Comparison of ENCODE assay signal across 22 cellular contexts in genomic region chr20:51175724-51176123, GRCh38.
"Had no signal": no experiment of that assay in that cellular context is flagged by ENCODE, and none has a peak within 500 bp of the region (broad histone marks: within the 10 kb centered on the region; RNA-seq: fewer than 3 reads in every experiment).

No MANE protein-coding gene starts in this region.

- FAIRE-seq: frontal cortex, kidney, urothelium cell line had no signal

- H3K27ac Mint-ChIP-seq: effector memory CD8-positive, alpha-beta T cell; memory B cell; naive thymus-derived CD4-positive, alpha-beta T cell; nephron; stimulated activated effector memory CD8-positive, alpha-beta T cell treated with anti-CD3 and anti-CD28 coated beads, Interleukin-12 subunit alpha, Interleukin-12 subunit beta, amount 100 ng/mL, for 72 hours had no signal

- H3K4me1 Mint-ChIP-seq: memory B cell; naive thymus-derived CD4-positive, alpha-beta T cell; nephron; stimulated activated effector memory CD8-positive, alpha-beta T cell treated with anti-CD3 and anti-CD28 coated beads, Interleukin-12 subunit alpha, Interleukin-12 subunit beta, amount 100 ng/mL, for 72 hours had no signal

- H3K4me3 Mint-ChIP-seq: effector memory CD8-positive, alpha-beta T cell; memory B cell; naive thymus-derived CD4-positive, alpha-beta T cell; nephron; stimulated activated effector memory CD8-positive, alpha-beta T cell treated with anti-CD3 and anti-CD28 coated beads, Interleukin-12 subunit alpha, Interleukin-12 subunit beta, amount 100 ng/mL, for 72 hours had no signal

- H3K9me3 ChIP-seq: prostate gland, right atrium auricular region, sigmoid colon, stomach, thyroid gland, upper lobe of left lung had no signal

- H3K27me3 ChIP-seq: right atrium auricular region, sigmoid colon, thyroid gland, upper lobe of left lung had no signal

- H3K36me3 Mint-ChIP-seq: memory B cell; naive thymus-derived CD4-positive, alpha-beta T cell; stimulated activated effector memory CD8-positive, alpha-beta T cell treated with anti-CD3 and anti-CD28 coated beads, Interleukin-12 subunit alpha, Interleukin-12 subunit beta, amount 100 ng/mL, for 72 hours had no signal

- H3K4me3 ChIP-seq: lung, prostate gland, right atrium auricular region, sigmoid colon, stomach, thyroid gland, upper lobe of left lung had no signal

- H3K27ac ChIP-seq: prostate gland, right atrium auricular region, sigmoid colon, stomach, thyroid gland, upper lobe of left lung had no signal

- H3K9me3 Mint-ChIP-seq: effector memory CD8-positive, alpha-beta T cell; memory B cell; stimulated activated effector memory CD8-positive, alpha-beta T cell treated with anti-CD3 and anti-CD28 coated beads, Interleukin-12 subunit alpha, Interleukin-12 subunit beta, amount 100 ng/mL, for 72 hours had no signal

- ATAC-seq: effector memory CD8-positive, alpha-beta T cell; left lobe of liver; naive thymus-derived CD4-positive, alpha-beta T cell; stimulated activated effector memory CD8-positive, alpha-beta T cell treated with anti-CD3 and anti-CD28 coated beads, Interleukin-12 subunit alpha, Interleukin-12 subunit beta, amount 100 ng/mL, for 72 hours had no signal

- H3K36me3 ChIP-seq: prostate gland, right atrium auricular region, sigmoid colon, stomach, thyroid gland, upper lobe of left lung had no signal

- H3K4me1 ChIP-seq: prostate gland, right atrium auricular region, sigmoid colon, stomach, thyroid gland, upper lobe of left lung had no signal

- DNase-seq: cortex of kidney; effector memory CD8-positive, alpha-beta T cell; kidney; midbrain; naive thymus-derived CD4-positive, alpha-beta T cell; nucleus accumbens; sigmoid colon; stimulated activated CD4-positive, alpha-beta T cell treated with anti-CD3 and anti-CD28 coated beads, Interleukin-2, amount 100 ng/mL, for 24 hours; stimulated activated CD4-positive, alpha-beta T cell treated with anti-CD3 and anti-CD28 coated beads, Interleukin-4, amount 100 ng/mL, for 24 hours; stimulated activated naive CD4-positive, alpha-beta T cell treated with Interleukin-2 at 50 U/mL for 16 hours; stomach; thyroid gland; upper lobe of left lung had no signal
